Comparison of ENCODE assay signal across 8 cellular contexts in genomic region chr6:43076928-43077809, GRCh38. TPM values are rescaled to one million over a fixed set of nuclear protein-coding genes. Genes with fewer than 3 reads are reported as not detected.
A peak's percentile ranks its signal among the peaks of the same experiment; 100 is the strongest.
DNase-seq lines count a peak whose midpoint lies in the region; ATAC-seq and TF ChIP-seq lines count a peak whose summit lies in the region.

No MANE protein-coding gene starts in this region.

- ATAC-seq in activated B cell treated with CpG ODN at 0.5 μM for 24 hours (ENCODE audit: low read depth) (no peak), HG03108 (IDR thresholded peaks at IDR 0.05; ENCODE audit: unreplicated experiment) (no peak), HG02884 (IDR thresholded peaks at IDR 0.05; ENCODE audit: unreplicated experiment) (no peak)

- peaks cover 17% of the 10 kb centered on the region for H3K27me3 Mint-ChIP-seq in activated B cell treated with CpG ODN at 0.5 μM for 24 hours

- H3K27ac ChIP-seq in HUES48 (ENCODE audit: low read depth, low read length) (peak overlapping the region; percentile 79), right atrium auricular region (no peak overlapping the region)

- H3K4me1 ChIP-seq in HUES48 (ENCODE audit: control insufficient read depth, insufficient read depth, low read length) (peaks cover 28% of the 10 kb centered on the region), right atrium auricular region (peaks cover 0 to 21% of the 10 kb centered on the region in 2 donors)

- H3K4me1 Mint-ChIP-seq in activated B cell treated with CpG ODN at 0.5 μM for 24 hours: peaks cover 12% of the 10 kb centered on the region

- intact Hi-C loops in activated B cell treated with CpG ODN at 0.5 μM for 24 hours (cut with micrococcal nuclease): no loop called here

- no peak overlapping the region for H3K27ac Mint-ChIP-seq in activated B cell treated with CpG ODN at 0.5 μM for 24 hours

- POLR2A ChIA-PET in activated B cell treated with CpG ODN at 0.5 μM for 24 hours (lab: Charles Lee): interaction anchor here (0.5 to 1.4 kb wide), 3 partner anchors 18 to 1858 kb away, joined by 3 to 4 read pairs (median 3); partner anchors contain the start of genes KLC4 and MRPL2

- H3K4me3 ChIP-seq in AG10803 (ENCODE audit: low read length) (peak overlapping the region; percentile 87), HUES48 (ENCODE audit: low read depth, low read length) (peak overlapping the region; percentile 95), right atrium auricular region (peak overlapping the region; percentile 59 to 64), skeletal muscle cell (ENCODE audit: low read depth, low read length) (peak overlapping the region; percentile 94)

- H3K27me3 ChIP-seq in HUES48 (ENCODE audit: control insufficient read depth, insufficient read depth, low read length) (no peaks in the 10 kb centered on the region), right atrium auricular region (no peaks in the 10 kb centered on the region)

- H3K9me3 Mint-ChIP-seq in activated B cell treated with CpG ODN at 0.5 μM for 24 hours: no peaks in the 10 kb centered on the region

- CTCF ChIA-PET in activated B cell treated with CpG ODN at 0.5 μM for 24 hours (lab: Charles Lee): no interaction called here

- H3K9ac ChIP-seq in HUES48 (ENCODE audit: low read depth, low read length): peak overlapping the region; percentile 86

- no peak for TF ChIP-seq CTCF in AG10803 (conservative IDR thresholded peaks at IDR 0.05; ENCODE audit: low read length)
- no peak for TF ChIP-seq CTCF in activated B cell treated with CpG ODN at 0.5 μM for 24 hours (IDR thresholded peaks at IDR 0.05)
- TF ChIP-seq CTCF in right atrium auricular region (IDR thresholded peaks at IDR 0.05): no peak

- peak overlapping the region; percentile 71 for H3K4me3 Mint-ChIP-seq in activated B cell treated with CpG ODN at 0.5 μM for 24 hours

- peaks cover 22% of the 10 kb centered on the region for H3K36me3 Mint-ChIP-seq in activated B cell treated with CpG ODN at 0.5 μM for 24 hours (ENCODE audit: low read depth)

- peaks cover 17% of the 10 kb centered on the region for H3K36me3 ChIP-seq in HUES48 (ENCODE audit: control insufficient read depth, insufficient read depth, low read length)
- H3K36me3 ChIP-seq in right atrium auricular region: peaks cover 19% of the 10 kb centered on the region

- H3K9me3 ChIP-seq in HUES48 (ENCODE audit: control insufficient read depth, insufficient read depth, low read length) (no peaks in the 10 kb centered on the region), right atrium auricular region (no peaks in the 10 kb centered on the region)

- DNase-seq in AG10803 (ENCODE audit: low read depth): peak; percentile 53
- no peak for DNase-seq in activated B cell treated with CpG ODN at 0.5 μM for 24 hours
- DNase-seq in right atrium auricular region (ENCODE audit: low spot score): no peak
- DNase-seq in skeletal muscle cell (ENCODE audit: low read depth): no peak
- no peak for DNase-seq in MV-4-11 (lab: John Stamatoyannopoulos, UW)

RNA-seq across cellular contexts. Expression of gene PTK7, which starts 1.1 kb away (rescaled TPM):
- total RNA-seq in activated B cell treated with CpG ODN at 0.5 μM for 24 hours (0.66 and 0.82 TPM in 2 replicates), right atrium auricular region (10 to 100 TPM in 1 of 2 donors, 1 to 10 TPM in 1; 4.5 to 12.7 TPM)

RNA-seq across cellular contexts. Expression of gene KLC4, which starts 17.7 kb away (rescaled TPM):
- total RNA-seq in activated B cell treated with CpG ODN at 0.5 μM for 24 hours (17.0 and 19.8 TPM in 2 replicates), right atrium auricular region (10 to 100 TPM; 22.5 to 46.5 TPM)

RNA-seq across cellular contexts. Expression of gene MRPL2, which starts 17.9 kb away (rescaled TPM):
- total RNA-seq in activated B cell treated with CpG ODN at 0.5 μM for 24 hours (43.9 and 47.8 TPM in 2 replicates), right atrium auricular region (10 to 100 TPM; 37.0 to 41.0 TPM)

RNA-seq across cellular contexts. Expression of gene CUL7, which starts 23.5 kb away (rescaled TPM):
- total RNA-seq in activated B cell treated with CpG ODN at 0.5 μM for 24 hours (15.9 and 19.1 TPM in 2 replicates), right atrium auricular region (1 to 10 TPM; 6.5 to 9.0 TPM)

RNA-seq across cellular contexts. Expression of gene RRP36, which starts 55.7 kb away (rescaled TPM):
- 51.7 and 53.9 TPM in 2 replicates for total RNA-seq in activated B cell treated with CpG ODN at 0.5 μM for 24 hours
- 10 to 100 TPM; 29.0 to 40.6 TPM for total RNA-seq in right atrium auricular region
